10 cellular contexts compared by ENCODE assay signal in genomic region chr22:35446365-35446764, GRCh38. TPM values are rescaled to one million over a fixed set of nuclear protein-coding genes. Genes with fewer than 3 reads are reported as not detected.
DNase-seq lines count a peak whose midpoint lies in the region; ATAC-seq, FAIRE-seq and TF ChIP-seq lines count a peak whose summit lies in the region.
"Had no signal": no experiment of that assay in that cellular context is flagged by ENCODE, and none has a peak within 500 bp of the region (broad histone marks: within the 10 kb centered on the region; RNA-seq: fewer than 3 reads in every experiment).

No MANE protein-coding gene starts in this region.

- peaks cover 5% of the 10 kb centered on the region for H3K4me1 ChIP-seq in GM12878 (ENCODE audit: control insufficient read depth, insufficient read depth, low read length)
- H3K4me1 ChIP-seq in stomach smooth muscle (ENCODE audit: control insufficient read depth, insufficient read depth, low read length) = peaks cover 15% of the 10 kb centered on the region
- H3K4me1 ChIP-seq: adrenal gland had no signal

- TF ChIP-seq EP300 in GM12878 (IDR thresholded peaks at IDR 0.05; ENCODE audit: borderline replicate concordance in 1 of 2, control insufficient read depth in 1 of 2, low read depth in 2 of 2, low read length in 2 of 2) = no peak

- intact Hi-C loops in GM12878 (cut with micrococcal nuclease; ENCODE audit: unreplicated experiment) = no loop called here

- RAD21 ChIA-PET in GM12878 (lab: Charles Lee; ENCODE audit: unreplicated experiment) = no interaction called here

- no peak for TF ChIP-seq RAD21 in GM12878 (IDR thresholded peaks at IDR 0.05; ENCODE audit: insufficient read depth, low read depth, low read length)

- DNase-seq in HFF-Myc (ENCODE audit: extremely low read depth, low read depth) = peak; percentile 47
- no peak for DNase-seq in GM12878 (ENCODE audit: low read depth, low spot score)
- DNase-seq in islet precursor cell = peak; percentile 74
- no peak for DNase-seq in NCI-H1694 (lab: John Stamatoyannopoulos, UW)
- DNase-seq in HT-29 (ENCODE audit: low spot score) = no peak
- DNase-seq: NCI-H146 had no signal

- in situ Hi-C loops in GM12878 (cut with MboI) = no loop called here

- no peak overlapping the region for H3K4me2 ChIP-seq in GM12878 (ENCODE audit: control insufficient read depth, insufficient read depth)

- no TSS peak for BruUV-seq in GM12878 (replicated peaks; lab: Mats Ljungman, UMichigan)

- H4K20me1 ChIP-seq in GM12878 (ENCODE audit: control insufficient read depth, insufficient read depth) = no peaks in the 10 kb centered on the region

- H3K36me3 ChIP-seq in GM12878 (ENCODE audit: control insufficient read depth in 2 of 2, insufficient read depth in 2 of 2, low read length in 1 of 2) = peaks cover 0 to 6% of the 10 kb centered on the region in 2 experiments; a peak in 3 of 4 replicates
- H3K36me3 ChIP-seq in stomach smooth muscle (ENCODE audit: control insufficient read depth in 2 of 2, insufficient read depth in 2 of 2, low read length in 2 of 2) = no peaks in the 10 kb centered on the region
- H3K36me3 ChIP-seq: adrenal gland had no signal

- SMC1A ChIA-PET in GM12878 (lab: Charles Lee; ENCODE audit: uncharacterized antibody, unreplicated experiment) = no interaction called here

- H3K4me3 ChIP-seq in HFF-Myc (replicated peaks; ENCODE audit: low read depth, low read length) (no peak overlapping the region), GM12878 (no peak overlapping the region), stomach smooth muscle (ENCODE audit: low read length in 2 of 2) (peak overlapping the region in 1 of 2 donors; percentile 22)
- H3K4me3 ChIP-seq: adrenal gland had no signal

- ATAC-seq in GM12878 (no peak), GM21390 (IDR thresholded peaks at IDR 0.05; ENCODE audit: unreplicated experiment) (no peak), HG03095 (IDR thresholded peaks at IDR 0.05; ENCODE audit: unreplicated experiment) (no peak)

- 90% methylated on average over 13 of the region's 13 CpGs for WGBS in GM12878 (ENCODE audit: insufficient coverage, insufficient replicate concordance, low lambda C conversion rate, missing lambda C conversion rate)

- no peak overlapping the region for H3K9ac ChIP-seq in GM12878 (ENCODE audit: control insufficient read depth, insufficient read depth, low read length)
- peak overlapping the region; percentile 29 to 34 for H3K9ac ChIP-seq in stomach smooth muscle (ENCODE audit: low read length in 2 of 2)

- no peak for TF ChIP-seq CTCF in HFF-Myc (IDR thresholded peaks at IDR 0.05; ENCODE audit: low read depth, low read length, missing control alignments)
- TF ChIP-seq CTCF in GM12878 (IDR thresholded peaks at IDR 0.05 in 2 of 3, conservative IDR thresholded peaks at IDR 0.05 in 1 of 3; ENCODE audit: control insufficient read depth in 2 of 3, extremely low read depth in 1 of 3, insufficient read depth in 1 of 3, low read depth in 3 of 3, low read length in 3 of 3) = no peak

- H3K9me3 ChIP-seq in GM12878 (replicated peaks; ENCODE audit: control insufficient read depth, insufficient read depth, low read length) = no peaks in the 10 kb centered on the region
- H3K9me3 ChIP-seq in stomach smooth muscle (ENCODE audit: control insufficient read depth in 2 of 2, low read length in 2 of 2) = no peaks in the 10 kb centered on the region
- H3K9me3 ChIP-seq: adrenal gland had no signal

- POLR2A ChIA-PET in GM12878 (lab: Charles Lee) = no interaction called here

- FAIRE-seq in GM12878 (lab: Jason Lieb, UNC) = no peak

- no peak overlapping the region for H2AFZ ChIP-seq in GM12878 (ENCODE audit: control insufficient read depth, low read depth, low read length)

- no peaks in the 10 kb centered on the region for H3K79me2 ChIP-seq in GM12878 (ENCODE audit: control insufficient read depth, insufficient read depth, low read length)

- H3K27ac ChIP-seq in GM12878 (ENCODE audit: control insufficient read depth, insufficient read depth) (no peak overlapping the region), stomach smooth muscle (ENCODE audit: low read length) (peak overlapping the region; percentile 81)
- H3K27ac ChIP-seq: adrenal gland had no signal

- TF ChIP-seq POLR2A in GM12878 (IDR thresholded peaks at IDR 0.05; ENCODE audit: low read depth, low read length) = no peak

- CTCF ChIA-PET in GM12878 (lab: Yijun Ruan, JAX) = no interaction called here

- no peaks in the 10 kb centered on the region for H3K27me3 ChIP-seq in GM12878 (replicated peaks in 1 of 2; ENCODE audit: control insufficient read depth in 2 of 2, insufficient read depth in 2 of 2, low read length in 1 of 2)
- no peaks in the 10 kb centered on the region for H3K27me3 ChIP-seq in stomach smooth muscle (ENCODE audit: control insufficient read depth in 1 of 2, insufficient read depth in 2 of 2, low read length in 2 of 2)
- H3K27me3 ChIP-seq: adrenal gland had no signal

TF ChIP-seq in GM12878, 131 proteins besides CTCF, POLR2A, EP300 and RAD21:
- TF ChIP-seq RELA (IDR thresholded peaks at IDR 0.05; ENCODE audit: borderline replicate concordance, partially characterized antibody) (no peak), CREM (IDR thresholded peaks at IDR 0.05; ENCODE audit: low read depth) (no peak), ZBTB4 (CRISPR knock-in tag; IDR thresholded peaks at IDR 0.05) (no peak), BCL3 (IDR thresholded peaks at IDR 0.05; ENCODE audit: borderline replicate concordance, insufficient read depth, low read depth, low read length, poor library complexity, severe bottlenecking) (peak; percentile 34), RCOR1 (conservative IDR thresholded peaks at IDR 0.05; ENCODE audit: low read depth, low read length) (no peak), MEF2B (IDR thresholded peaks at IDR 0.05; ENCODE audit: partially characterized antibody, poor library complexity, severe bottlenecking) (no peak)

RNA-seq across cellular contexts. Expression of gene MCM5, which starts 46.4 kb away (rescaled TPM):
- 242 and 271 TPM in 2 replicates for total RNA-seq in GM12878 (2013; cell fraction: nucleolus; rRNA removed)
- 251 and 253 TPM in 2 replicates for total RNA-seq in GM12878 (2014; rRNA removed)
- 84.6 and 100 TPM in 2 replicates for total RNA-seq in GM12878 (2014; rRNA removed; fragmentation: Illumina TruSeq; extraction: Trizol)
- 277 and 301 TPM in 2 replicates for total RNA-seq in GM12878 (2021)
- polyA plus RNA-seq in GM12878 (2011; ENCODE audit: low read depth) = 32.5 TPM
- polyA plus RNA-seq in GM12878 (2011; rRNA removed) = 97.8 and 186 TPM in 2 replicates
- polyA plus RNA-seq in GM12878 (2011; cell fraction: cytosol; rRNA removed) = 163 and 222 TPM in 2 replicates
- 384 and 412 TPM in 2 replicates for polyA plus RNA-seq in GM12878 (2011; cell fraction: nucleus; rRNA removed)
- polyA plus RNA-seq in GM12878 (2012) = 85.2 and 127 TPM in 2 replicates
- 35.9 and 98.0 TPM in 2 replicates for polyA plus RNA-seq in GM12878 (2014; fragmentation: Illumina TruSeq; extraction: Trizol)
- 10 to 100 TPM; 14.1 to 22.1 TPM for polyA plus RNA-seq in GM12878 (2014; fragmentation: Nextera tagmentation; extraction: Ambion mirVana)
- polyA plus RNA-seq in GM12878 (2014; rRNA removed) = 142 and 197 TPM in 2 replicates
- polyA plus RNA-seq in GM12878 (2016; fragmentation: Nextera tagmentation; extraction: Ambion mirVana) = 100 to 1,000 TPM; 348 to 360 TPM
- polyA minus RNA-seq in GM12878 (2011; rRNA and poly(A)+ RNA removed) = 280 and 293 TPM in 2 replicates
- 86.7 and 136 TPM in 2 replicates for polyA minus RNA-seq in GM12878 (2011; cell fraction: cytosol; rRNA and poly(A)+ RNA removed)
- polyA minus RNA-seq in GM12878 (2011; cell fraction: nucleus; rRNA and poly(A)+ RNA removed) = 114 and 175 TPM in 2 replicates
- 154 and 155 TPM in 2 replicates for total RNA-seq in HT-29 (2014; rRNA removed; shearing (Covaris generic))

Comparison
In these comparisons a context has a peak if more than half of its experiments do, and no peak if none do; other contexts are left out.
1. DNase-seq: peak in HFF-Myc (single experiment) and islet precursor cell (single experiment); none in GM12878 (single experiment), NCI-H1694 (single experiment) and HT-29 (single experiment).